Comparison of ENCODE assay signal across 8 cellular contexts in genomic region chr2:7031424-7032245, GRCh38.
DNase-seq lines count a peak whose midpoint lies in the region; ATAC-seq, FAIRE-seq and TF ChIP-seq lines count a peak whose summit lies in the region.

No MANE protein-coding gene starts in this region.

- ATAC-seq in GM21526 (IDR thresholded peaks at IDR 0.05; ENCODE audit: low FRiP score, unreplicated experiment) (peak; percentile 60), HG03457 (IDR thresholded peaks at IDR 0.05; ENCODE audit: unreplicated experiment) (no peak), GM21529 (IDR thresholded peaks at IDR 0.05; ENCODE audit: unreplicated experiment) (no peak)

- DNase-seq in NCI-H2107 treated with DMSO at 0.1 percent for 48 hours (lab: John Stamatoyannopoulos, UW; ENCODE audit: unreplicated experiment) (peak; percentile 97), activated T-cell treated with anti-CD3 and anti-CD28 coated beads for 4 hours (peak; percentile 19), keratinocyte (ENCODE audit: low read depth, low spot score) (peak; percentile 56), GM10266 (ENCODE audit: extremely low spot score) (no peak), NOMO-1 (lab: John Stamatoyannopoulos, UW; ENCODE audit: unreplicated experiment in 2 of 2) (no peak)

- no peaks in the 10 kb centered on the region for H3K36me3 ChIP-seq in keratinocyte (ENCODE audit: control insufficient read depth in 2 of 2, extremely low read depth in 1 of 2, insufficient read depth in 2 of 2, low read length in 2 of 2)

- peaks cover 4% of the 10 kb centered on the region for H3K27me3 ChIP-seq in keratinocyte (ENCODE audit: control insufficient read depth, extremely low read depth, insufficient read depth, low read length)

- no peak overlapping the region for H3K4me3 ChIP-seq in keratinocyte (ENCODE audit: control insufficient read depth in 2 of 3, extremely low read depth in 1 of 3, insufficient read depth in 2 of 3, low read depth in 1 of 3, low read length in 3 of 3)

- no peaks in the 10 kb centered on the region for H4K20me1 ChIP-seq in keratinocyte (ENCODE audit: control insufficient read depth, extremely low read depth, insufficient read depth, low read length)

- no peaks in the 10 kb centered on the region for H3K4me1 ChIP-seq in keratinocyte (ENCODE audit: control insufficient read depth, extremely low read depth, insufficient read depth, low read length)

- dilution Hi-C loops in keratinocyte (cut with MboI; ENCODE audit: extremely low pct_ligation_motif_present, low sequenced_read_pairs): no loop called here

- no peaks in the 10 kb centered on the region for H3K79me2 ChIP-seq in keratinocyte (ENCODE audit: control insufficient read depth, insufficient read depth, low read length)

- no peak overlapping the region for H3K9ac ChIP-seq in keratinocyte (ENCODE audit: control insufficient read depth, extremely low read depth, insufficient read depth, low read length)

- peak; percentile 57 for FAIRE-seq in keratinocyte (lab: Jason Lieb, UNC)

- H3K9me3 ChIP-seq in keratinocyte (ENCODE audit: control insufficient read depth, low read depth, low read length): no peaks in the 10 kb centered on the region

- no peak overlapping the region for H2AFZ ChIP-seq in keratinocyte (ENCODE audit: control insufficient read depth, low read length)

- no peaks in the 10 kb centered on the region for H3K9me1 ChIP-seq in keratinocyte (ENCODE audit: control insufficient read depth, extremely low read depth, insufficient read depth, low read length)

- H3K27ac ChIP-seq in keratinocyte (ENCODE audit: control insufficient read depth, insufficient read depth, low read length): no peak overlapping the region

- H3K4me2 ChIP-seq in keratinocyte (ENCODE audit: control insufficient read depth, extremely low read depth, insufficient read depth, low read depth, low read length): no peak overlapping the region

- TF ChIP-seq CTCF in keratinocyte (optimal IDR thresholded peaks at IDR 0.05 in 1 of 3, IDR thresholded peaks at IDR 0.05 in 1 of 3, conservative IDR thresholded peaks at IDR 0.05 in 1 of 3; ENCODE audit: extremely low read depth in 1 of 3, insufficient read depth in 2 of 3, low read length in 3 of 3) (peak in 2 of 3 experiments; percentile 8 to 29), GM10266 (IDR thresholded peaks at IDR 0.05; ENCODE audit: control insufficient read depth, insufficient read depth, low read depth, missing control alignments) (no peak)

Comparison
In these comparisons a context has a peak if more than half of its experiments do, and no peak if none do; other contexts are left out.
1. DNase-seq: peak in NCI-H2107 treated with DMSO at 0.1 percent for 48 hours (single experiment), activated T-cell treated with anti-CD3 and anti-CD28 coated beads for 4 hours (single experiment) and keratinocyte (single experiment); none in GM10266 (single experiment) and NOMO-1 (0 of 2).